1 cellular context compared by ENCODE assay signal in genomic region chr10:11176746-11177145, GRCh38.
TF ChIP-seq lines count a peak whose summit lies in the region.

No MANE protein-coding gene starts in this region.

TF ChIP-seq in GM23338, 12 proteins besides CTCF, POLR2A, EP300 and RAD21 (continued from another document):
- TF ChIP-seq ZNF462 (CRISPR knock-in tag; IDR thresholded peaks at IDR 0.05) = no peak
- TF ChIP-seq REST (IDR thresholded peaks at IDR 0.05; ENCODE audit: unreplicated experiment) = no peak
- TF ChIP-seq ZNF331 (CRISPR knock-in tag; IDR thresholded peaks at IDR 0.05; ENCODE audit: low read depth) = no peak
- no peak for TF ChIP-seq CREB1 (CRISPR knock-in tag; IDR thresholded peaks at IDR 0.05; ENCODE audit: low read depth)
